8 cellular contexts compared by ENCODE assay signal in the genomic region with DNA sequence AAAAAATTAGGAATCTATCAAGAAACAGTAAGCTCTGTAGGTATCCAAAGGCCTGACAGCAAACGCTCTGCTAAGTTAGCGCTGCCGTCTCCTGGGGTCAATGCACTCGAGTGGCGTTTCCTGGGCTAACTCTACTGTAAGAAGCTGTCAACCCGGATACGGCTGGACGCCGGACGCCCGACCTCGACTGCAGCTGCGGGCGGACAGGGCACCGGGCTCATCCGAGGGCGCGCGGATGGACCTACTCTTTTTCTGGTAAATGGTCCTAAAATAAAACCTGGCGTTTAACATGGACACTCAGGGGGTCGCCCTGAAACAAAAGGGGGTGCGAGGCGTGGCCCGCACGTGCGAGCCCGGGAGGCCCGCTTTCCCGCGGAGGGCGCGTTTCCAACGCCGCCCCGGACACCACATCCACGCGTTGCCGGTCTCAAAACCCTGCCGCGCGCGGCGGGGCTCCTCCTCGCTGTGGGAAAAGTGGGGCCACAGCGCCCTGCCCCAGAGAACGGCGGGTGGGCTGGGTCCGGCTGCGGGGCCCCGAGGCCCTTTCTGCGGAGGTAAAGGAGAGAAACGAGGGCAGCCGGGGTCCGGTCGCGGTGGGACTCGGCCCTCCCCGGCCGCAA. TPM values are rescaled to one million over a fixed set of nuclear protein-coding genes. Genes with fewer than 3 reads are reported as not detected.
DNase-seq lines count a peak whose midpoint lies in the region; ATAC-seq, FAIRE-seq and TF ChIP-seq lines count a peak whose summit lies in the region.

No MANE protein-coding gene starts in this region.

- H3K27ac ChIP-seq in 22Rv1, result peak overlapping the region; percentile 93

- FAIRE-seq in GM19239 (lab: Jason Lieb, UNC), result peak; percentile 64

- intact Hi-C loops in cardiac septum (cut with DNase I) (loop anchor here (1.0 to 2.0 kb wide), 3 partner anchors 26 to 96 kb away; partner anchors contain the start of genes ACAT2, SOD2 and WTAP), posterior vena cava (cut with DNase I) (loop anchor here in 1 of 2 donors (10.0 kb wide), 1 partner anchor 94 kb away; the partner anchor contains the start of gene SOD2)

- DNase-seq in GM19239 (ENCODE audit: insufficient read length, low spot score) (no peak), NCI-H1092 treated with DMSO at 0.1 percent for 48 hours (lab: John Stamatoyannopoulos, UW) (peak; percentile 37), cardiac septum (ENCODE audit: low spot score) (peak; percentile 79), posterior vena cava (ENCODE audit: low spot score) (peak; percentile 86)
- DNase-seq in activated naive CD4-positive, alpha-beta T cell treated with anti-CD3 and anti-CD28 coated beads, Interleukin-2, amount 50 U/mL, for 16 hours, result peak; percentile 26

- ATAC-seq in esophagus mucosa (no peak), GM21737 (IDR thresholded peaks at IDR 0.05; ENCODE audit: unreplicated experiment) (no peak)

- no peak for TF ChIP-seq CTCF in 22Rv1 (IDR thresholded peaks at IDR 0.05)

RNA-seq across cellular contexts. Expression of gene TCP1, which starts 0.5 kb away (rescaled TPM):
- total RNA-seq in cardiac septum, result 130 TPM
- total RNA-seq in posterior vena cava, result 100 to 1,000 TPM; 116 to 137 TPM
- 120 TPM for total RNA-seq in esophagus mucosa

RNA-seq across cellular contexts. Expression of gene MRPL18, which starts 1.4 kb away (rescaled TPM):
- 53.1 TPM for total RNA-seq in cardiac septum
- total RNA-seq in posterior vena cava, result 10 to 100 TPM; 62.9 to 66.4 TPM
- total RNA-seq in esophagus mucosa, result 53.9 TPM

RNA-seq across cellular contexts. Expression of gene PNLDC1, which starts 11.2 kb away (rescaled TPM):
- total RNA-seq in cardiac septum (not detected), posterior vena cava (under 1 TPM in 1 of 2 donors, not detected in 1; 0.19 TPM), esophagus mucosa (not detected)

RNA-seq across cellular contexts. Expression of gene ACAT2, which starts 27.0 kb away (rescaled TPM):
- total RNA-seq in cardiac septum, result 8.7 TPM
- total RNA-seq in posterior vena cava, result 10 to 100 TPM; 11.0 to 13.6 TPM
- total RNA-seq in esophagus mucosa, result 151 TPM
